ENCODE assay signal across 8 cellular contexts in genomic region chr10:110501142-110501937, GRCh38. TPM values are rescaled to one million over a fixed set of nuclear protein-coding genes. Genes with fewer than 3 reads are reported as not detected.
DNase-seq lines count a peak whose midpoint lies in the region; ATAC-seq and TF ChIP-seq lines count a peak whose summit lies in the region.

No MANE protein-coding gene starts in this region.

- H3K36me3 Mint-ChIP-seq in osteocyte (ENCODE audit: unreplicated experiment) = peaks cover 3% of the 10 kb centered on the region

- peak overlapping the region; percentile 88 for H3K27ac Mint-ChIP-seq in osteocyte (ENCODE audit: unreplicated experiment)

- DNase-seq in DMS 273 (lab: John Stamatoyannopoulos, UW; ENCODE audit: unreplicated experiment) = peak; percentile 75
- peak; percentile 95 for DNase-seq in H4 (ENCODE audit: low spot score)
- peak; percentile 75 to 83 for DNase-seq in PC-9
- DNase-seq in activated gamma-delta T cell treated with anti-CD3 and anti-CD28 coated beads, Interleukin-2, amount 50 U/mL, for 16 hours (ENCODE audit: low read depth) = peak; percentile 37
- DNase-seq in foreskin keratinocyte = peak; percentile 78 to 89
- peak; percentile 88 for DNase-seq in osteocyte (ENCODE audit: extremely low spot score, unreplicated experiment)
- peak; percentile 83 for DNase-seq in ureter (ENCODE audit: low spot score)
- no peak for DNase-seq in SHP77 treated with DMSO at 0.1 percent for 48 hours (lab: John Stamatoyannopoulos, UW)

- H2AFZ ChIP-seq in PC-9 = no peak overlapping the region

- no peaks in the 10 kb centered on the region for H3K9me3 Mint-ChIP-seq in osteocyte (ENCODE audit: unreplicated experiment)

- H3K27me3 ChIP-seq in PC-9 (ENCODE audit: insufficient read depth, low read depth) (no peaks in the 10 kb centered on the region), foreskin keratinocyte (no peaks in the 10 kb centered on the region)

- intact Hi-C loops in PC-9 (cut with micrococcal nuclease; ENCODE audit: unreplicated experiment) = loop anchor here (1.0 to 2.0 kb wide), 2 partner anchors 29 to 65 kb away; partner anchors contain the start of gene SMC3

- POLR2A ChIA-PET in PC-9 (lab: Charles Lee; ENCODE audit: unreplicated experiment) = interaction anchor here (0.5 to 0.8 kb wide), 4 partner anchors 17 to 371 kb away, joined by 3 to 8 read pairs (median 6); no protein-coding TSS in a partner anchor

- H3F3A ChIP-seq in PC-9 (ENCODE audit: insufficient read depth, low read depth) = peaks cover 73% of the 10 kb centered on the region

- H3K4me1 Mint-ChIP-seq in osteocyte (ENCODE audit: unreplicated experiment) = peaks cover 68% of the 10 kb centered on the region

- H4K20me1 ChIP-seq in PC-9 (ENCODE audit: insufficient read depth) = peaks cover 78% of the 10 kb centered on the region

- H3K4me3 Mint-ChIP-seq in osteocyte (ENCODE audit: unreplicated experiment) = peak overlapping the region; percentile 89

- H3K79me2 ChIP-seq in PC-9 (ENCODE audit: low read depth) = peaks cover 96% of the 10 kb centered on the region

- TF ChIP-seq CTCF in PC-9 (conservative IDR thresholded peaks at IDR 0.05) (no peak), foreskin keratinocyte (conservative IDR thresholded peaks at IDR 0.05) (no peak), osteocyte (IDR thresholded peaks at IDR 0.05) (no peak)

- BruUV-seq in PC-9 (replicated peaks; lab: Mats Ljungman, UMichigan) = no TSS peak

- no peaks in the 10 kb centered on the region for H3K9me2 ChIP-seq in PC-9 (ENCODE audit: insufficient read depth)

- H3K4me2 ChIP-seq in PC-9 = peak overlapping the region; percentile 76

- CTCF ChIA-PET in PC-9 (lab: Charles Lee) = interaction anchor here (0.6 to 0.7 kb wide), 2 partner anchors 84 to 147 kb away, joined by 3 to 4 read pairs; no protein-coding TSS in a partner anchor

- H3K4me1 ChIP-seq in PC-9 (replicated peaks; ENCODE audit: insufficient read depth) = peaks cover 30% of the 10 kb centered on the region
- H3K4me1 ChIP-seq in foreskin keratinocyte = peaks cover 30% of the 10 kb centered on the region

- H3K9me3 ChIP-seq in PC-9 (ENCODE audit: insufficient read depth, low read depth) = no peaks in the 10 kb centered on the region

- peak overlapping the region; percentile 98 for H3K4me3 ChIP-seq in PC-9

- peak overlapping the region; percentile 84 for H3K27ac ChIP-seq in PC-9
- H3K27ac ChIP-seq in foreskin keratinocyte = peak overlapping the region; percentile 75

- no peaks in the 10 kb centered on the region for H3K27me3 Mint-ChIP-seq in osteocyte (ENCODE audit: unreplicated experiment)

- peaks cover 69% of the 10 kb centered on the region for H3K36me3 ChIP-seq in PC-9 (ENCODE audit: low read depth)

- ATAC-seq in foreskin keratinocyte = peak; percentile 58

RNA-seq across cellular contexts. Expression of gene DUSP5, which starts 3.6 kb away (rescaled TPM):
- 5.4 and 10.5 TPM in 2 replicates for total RNA-seq in H4 (2014; rRNA removed; shearing (Covaris generic))
- total RNA-seq in PC-9 (2021) (14.2 and 19.0 TPM in 2 replicates), foreskin keratinocyte (89.9 and 105 TPM in 2 replicates), osteocyte (11.0 and 16.1 TPM in 2 replicates), ureter (14.3 TPM)
- polyA plus RNA-seq in foreskin keratinocyte = 60.4 and 75.6 TPM in 2 replicates
